In genomic region chr17:77409282-77410161, GRCh38 we compare ENCODE assay signal across 1 cellular context.
TF ChIP-seq lines count a peak whose summit lies in the region.

No MANE protein-coding gene starts in this region.

TF ChIP-seq in IMR-90, 13 proteins besides CTCF, POLR2A, EP300 and RAD21 (continued from another document):
- no peak for TF ChIP-seq USF2 (IDR thresholded peaks at IDR 0.05; ENCODE audit: low read depth, low read length)
- TF ChIP-seq RCOR1 (IDR thresholded peaks at IDR 0.05; ENCODE audit: insufficient replicate concordance, low read length) = no peak
- no peak for TF ChIP-seq ELK1 (IDR thresholded peaks at IDR 0.05; ENCODE audit: borderline replicate concordance, low read depth, low read length)
- no peak for TF ChIP-seq RFX5 (IDR thresholded peaks at IDR 0.05; ENCODE audit: low read depth, low read length)
TF ChIP-seq in IMR-90: peak in this region for 0.
